29 cellular contexts compared by ENCODE assay signal in genomic region chr4:96483308-96484030, GRCh38.
DNase-seq lines count a peak whose midpoint lies in the region; TF ChIP-seq lines count a peak whose summit lies in the region.
"Had no signal": no experiment of that assay in that cellular context is flagged by ENCODE, and none has a peak within 500 bp of the region (broad histone marks: within the 10 kb centered on the region; RNA-seq: fewer than 3 reads in every experiment).

No MANE protein-coding gene starts in this region.

- H3K27me3 ChIP-seq in cardiac muscle cell (no peaks in the 10 kb centered on the region), hepatocyte (no peaks in the 10 kb centered on the region), Karpas-422 (ENCODE audit: low read length) (no peaks in the 10 kb centered on the region)
- H3K27me3 ChIP-seq: Peyer's patch, upper lobe of left lung had no signal

- H3K36me3 ChIP-seq in cardiac muscle cell (no peaks in the 10 kb centered on the region), hepatocyte (replicated peaks; ENCODE audit: insufficient read depth, low read depth) (no peaks in the 10 kb centered on the region), Karpas-422 (ENCODE audit: insufficient read depth, low read length) (no peaks in the 10 kb centered on the region)
- H3K36me3 ChIP-seq: Peyer's patch, upper lobe of left lung had no signal

- DNase-seq in cardiac muscle cell (ENCODE audit: low read depth in 1 of 2, low spot score in 1 of 2) (peak; percentile 1 to 32), cardiac septum (ENCODE audit: low spot score) (no peak), astrocyte of the spinal cord (ENCODE audit: low read depth, low spot score) (no peak), iPS-NIHi7 (ENCODE audit: extremely low spot score) (peak; percentile 9), hepatocyte (ENCODE audit: low spot score) (no peak), NCI-H2081 (lab: John Stamatoyannopoulos, UW) (no peak), Karpas-422 (no peak), RPMI8226 (no peak)
- DNase-seq: activated CD4-positive, alpha-beta memory T cell treated with anti-CD3 and anti-CD28 coated beads for 36 hours; activated CD4-positive, alpha-beta T cell treated with anti-CD3 and anti-CD28 coated beads for 1 hour; activated CD8-positive, alpha-beta memory T cell treated with anti-CD3 and anti-CD28 coated beads, Interleukin-2, amount 50 U/mL, for 4 hours; activated naive CD4-positive, alpha-beta T cell; activated naive CD8-positive, alpha-beta T cell treated with anti-CD3 and anti-CD28 coated beads, Interleukin-2, amount 50 U/mL, for 24 hours; AML-193; CD4-positive, alpha-beta T cell; glutamatergic neuron; KG1; left cardiac atrium; MM.1S; mucosa of descending colon; natural killer cell; NCI-H1105 treated with DMSO at 0.1 percent for 48 hours; NCI-H2029; NCI-H524 treated with DMSO at 0.1 percent for 48 hours; Peyer's patch; SHP77 treated with DMSO at 0.1 percent for 48 hours; stimulated activated CD4-positive, alpha-beta T cell treated with anti-CD3 and anti-CD28 coated beads, Interleukin-15, amount 100 ng/mL, for 24 hours; T-helper 2 cell; upper lobe of left lung had no signal

- intact Hi-C loops in cardiac septum (cut with DNase I) = no loop called here

- H3K4me2 ChIP-seq in hepatocyte (no peak overlapping the region), Karpas-422 (ENCODE audit: low read depth, low read length, poor library complexity, severe bottlenecking) (no peak overlapping the region)

- no peak overlapping the region for H3K9ac ChIP-seq in Karpas-422 (ENCODE audit: low read length)

- H3K27ac ChIP-seq in cardiac muscle cell (no peak overlapping the region), hepatocyte (no peak overlapping the region), Karpas-422 (ENCODE audit: low read length) (no peak overlapping the region)
- H3K27ac ChIP-seq: Peyer's patch, upper lobe of left lung had no signal

- H3K79me2 ChIP-seq in hepatocyte (no peaks in the 10 kb centered on the region), Karpas-422 (ENCODE audit: low read length) (no peaks in the 10 kb centered on the region)

- H3K9me2 ChIP-seq in hepatocyte (replicated peaks; ENCODE audit: insufficient read depth) (no peaks in the 10 kb centered on the region), Karpas-422 (replicated peaks; ENCODE audit: insufficient read depth, low read length) (no peaks in the 10 kb centered on the region)

- in situ Hi-C loops in astrocyte of the spinal cord (cut with HindIII; ENCODE audit: low sequenced_read_pairs) = no loop called here

- H3K4me1 ChIP-seq in cardiac muscle cell (ENCODE audit: low read depth) (no peaks in the 10 kb centered on the region), hepatocyte (ENCODE audit: insufficient read depth) (no peaks in the 10 kb centered on the region), Karpas-422 (ENCODE audit: low read length) (no peaks in the 10 kb centered on the region)
- H3K4me1 ChIP-seq: Peyer's patch, upper lobe of left lung had no signal

- H4K20me1 ChIP-seq in hepatocyte (ENCODE audit: insufficient read depth, poor library complexity, severe bottlenecking) (no peaks in the 10 kb centered on the region), Karpas-422 (ENCODE audit: insufficient read depth, low read depth, low read length) (no peaks in the 10 kb centered on the region)

- 76% methylated on average over 4 of the region's 4 CpGs for WGBS in hepatocyte (ENCODE audit: low lambda C conversion rate, missing lambda C conversion rate)

- TF ChIP-seq CTCF in cardiac muscle cell (IDR thresholded peaks at IDR 0.05; ENCODE audit: low read depth, low read length) = no peak
- TF ChIP-seq CTCF in astrocyte of the spinal cord (IDR thresholded peaks at IDR 0.05; ENCODE audit: low read depth, low read length) = peak; percentile 3
- no peak for TF ChIP-seq CTCF in hepatocyte (IDR thresholded peaks at IDR 0.05; ENCODE audit: poor library complexity)

- H2AFZ ChIP-seq in hepatocyte = no peak overlapping the region
- no peak overlapping the region for H2AFZ ChIP-seq in Karpas-422 (ENCODE audit: low read length)

- H3K9me3 ChIP-seq in cardiac muscle cell (ENCODE audit: low read depth) (no peaks in the 10 kb centered on the region), hepatocyte (ENCODE audit: low read depth) (no peaks in the 10 kb centered on the region), Karpas-422 (ENCODE audit: low read length) (peaks cover 18% of the 10 kb centered on the region)
- H3K9me3 ChIP-seq: mucosa of descending colon, Peyer's patch, upper lobe of left lung had no signal

- H3K4me3 ChIP-seq in cardiac muscle cell (no peak overlapping the region), astrocyte of the spinal cord (ENCODE audit: low read depth, low read length) (no peak overlapping the region), hepatocyte (no peak overlapping the region), Karpas-422 (ENCODE audit: low read length) (no peak overlapping the region)
- H3K4me3 ChIP-seq: mucosa of descending colon, Peyer's patch, upper lobe of left lung had no signal

Comparison
In these comparisons a context has a peak if more than half of its experiments do, and no peak if none do; other contexts are left out.
1. DNase-seq: peak in cardiac muscle cell (2 of 2) and iPS-NIHi7 (single experiment); none in cardiac septum (single experiment), astrocyte of the spinal cord (single experiment), hepatocyte (single experiment), NCI-H2081 (0 of 2), Karpas-422 (single experiment) and RPMI8226 (single experiment).